ENCODE assay signal across 2 cellular contexts in the genomic region with DNA sequence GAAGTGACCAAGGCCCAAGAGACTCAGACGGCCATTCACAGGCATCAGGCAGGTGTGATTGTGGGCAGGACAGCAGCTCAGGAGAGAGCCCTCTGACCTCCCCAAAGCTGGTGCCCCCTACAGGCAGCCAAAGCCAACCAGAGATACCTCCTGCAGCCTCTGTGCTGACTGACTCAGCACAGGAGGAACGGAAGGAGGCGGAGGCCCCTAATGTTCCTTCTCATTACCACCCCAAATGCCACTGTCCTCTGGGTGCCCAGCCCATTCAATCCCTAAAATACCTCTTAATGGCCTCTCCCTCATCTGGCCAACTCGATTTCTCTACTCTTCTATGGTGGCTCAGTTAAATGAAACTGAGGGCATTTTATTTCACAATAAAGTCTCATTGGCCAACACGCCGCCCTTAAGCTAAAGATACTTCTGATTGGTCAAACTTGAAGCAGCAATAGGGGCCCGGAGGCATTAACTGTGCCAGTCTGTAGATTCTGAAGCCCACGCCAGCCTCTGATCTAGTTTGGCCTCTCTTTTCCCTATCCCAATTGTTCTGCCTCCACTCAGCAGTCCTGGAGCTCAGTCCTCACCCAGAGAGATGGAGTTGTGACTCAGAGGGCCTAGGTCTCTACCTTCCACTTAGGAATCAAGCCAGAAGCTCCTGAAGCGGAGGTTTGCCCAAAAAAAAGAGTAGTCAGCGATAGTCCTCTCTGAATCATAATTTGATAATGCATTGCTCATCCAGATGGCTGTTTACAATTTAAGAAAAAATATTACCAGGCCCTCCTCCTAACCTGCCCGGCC.
A peak's percentile ranks its signal among the peaks of the same experiment; 100 is the strongest.
TF ChIP-seq lines count a peak whose summit lies in the region.

No MANE protein-coding gene starts in this region.

TF ChIP-seq in SK-N-SH, 30 proteins besides CTCF, POLR2A, EP300 and RAD21 (continued from another document):
- TF ChIP-seq, protein P1, sequence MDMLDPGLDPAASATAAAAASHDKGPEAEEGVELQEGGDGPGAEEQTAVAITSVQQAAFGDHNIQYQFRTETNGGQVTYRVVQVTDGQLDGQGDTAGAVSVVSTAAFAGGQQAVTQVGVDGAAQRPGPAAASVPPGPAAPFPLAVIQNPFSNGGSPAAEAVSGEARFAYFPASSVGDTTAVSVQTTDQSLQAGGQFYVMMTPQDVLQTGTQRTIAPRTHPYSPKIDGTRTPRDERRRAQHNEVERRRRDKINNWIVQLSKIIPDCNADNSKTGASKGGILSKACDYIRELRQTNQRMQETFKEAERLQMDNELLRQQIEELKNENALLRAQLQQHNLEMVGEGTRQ (IDR thresholded peaks at IDR 0.05; ENCODE audit: borderline replicate concordance, low read depth, low read length), result no peak
- TF ChIP-seq JUND (IDR thresholded peaks at IDR 0.05) (no peak), FOSL2 (IDR thresholded peaks at IDR 0.05; ENCODE audit: borderline replicate concordance, low read depth) (0 out of 2 replicates have a peak, but pooled peaks have one; percentile 22), TEAD4 (IDR thresholded peaks at IDR 0.05; ENCODE audit: borderline replicate concordance, insufficient read depth) (no peak), FOXJ3 (CRISPR knock-in tag; IDR thresholded peaks at IDR 0.05) (no peak), GATA2 (CRISPR knock-in tag; IDR thresholded peaks at IDR 0.05) (no peak), POLR2AphosphoS5 (IDR thresholded peaks at IDR 0.05; ENCODE audit: low read depth, low read length) (no peak), SMC3 (IDR thresholded peaks at IDR 0.05; ENCODE audit: low read depth, low read length) (0 out of 2 replicates have a peak, but pooled peaks have one; percentile 21), FOXM1 (IDR thresholded peaks at IDR 0.05; ENCODE audit: low read depth) (no peak), EZH2phosphoT487 (IDR thresholded peaks at IDR 0.05; ENCODE audit: borderline replicate concordance, low read depth) (no peak)

TF ChIP-seq in SK-N-SH treated with all-trans-retinoic acid at 6 μM for 48 hours, 23 proteins besides CTCF, POLR2A, EP300 and RAD21 (continued from another document):
- TF ChIP-seq, protein P2, sequence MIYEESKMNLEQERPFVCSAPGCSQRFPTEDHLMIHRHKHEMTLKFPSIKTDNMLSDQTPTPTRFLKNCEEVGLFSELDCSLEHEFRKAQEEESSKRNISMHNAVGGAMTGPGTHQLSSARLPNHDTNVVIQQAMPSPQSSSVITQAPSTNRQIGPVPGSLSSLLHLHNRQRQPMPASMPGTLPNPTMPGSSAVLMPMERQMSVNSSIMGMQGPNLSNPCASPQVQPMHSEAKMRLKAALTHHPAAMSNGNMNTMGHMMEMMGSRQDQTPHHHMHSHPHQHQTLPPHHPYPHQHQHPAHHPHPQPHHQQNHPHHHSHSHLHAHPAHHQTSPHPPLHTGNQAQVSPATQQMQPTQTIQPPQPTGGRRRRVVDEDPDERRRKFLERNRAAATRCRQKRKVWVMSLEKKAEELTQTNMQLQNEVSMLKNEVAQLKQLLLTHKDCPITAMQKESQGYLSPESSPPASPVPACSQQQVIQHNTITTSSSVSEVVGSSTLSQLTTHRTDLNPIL (CRISPR knock-in tag; IDR thresholded peaks at IDR 0.05; ENCODE audit: low read depth), result no peak
- no peak for TF ChIP-seq ZNF565 (CRISPR knock-in tag; conservative IDR thresholded peaks at IDR 0.05; ENCODE audit: low read depth)
- TF ChIP-seq PPARA (CRISPR knock-in tag; IDR thresholded peaks at IDR 0.05; ENCODE audit: borderline replicate concordance), result no peak
- TF ChIP-seq ZFP3 (CRISPR knock-in tag; IDR thresholded peaks at IDR 0.05), result no peak
